In genomic region chr10:88728107-88728763, GRCh38 we compare ENCODE assay signal across 10 cellular contexts. TPM values are rescaled to one million over a fixed set of nuclear protein-coding genes. Genes with fewer than 3 reads are reported as not detected.
A peak's percentile ranks its signal among the peaks of the same experiment; 100 is the strongest.
DNase-seq lines count a peak whose midpoint lies in the region; ATAC-seq lines count a peak whose summit lies in the region.
"Had no signal": no experiment of that assay in that cellular context is flagged by ENCODE, and none has a peak within 500 bp of the region (broad histone marks: within the 10 kb centered on the region; RNA-seq: fewer than 3 reads in every experiment).

No MANE protein-coding gene starts in this region.

- peak overlapping the region; percentile 69 for H3K56ac ChIP-seq in mesendoderm (ENCODE audit: low read length)

- ATAC-seq in GM21786 (IDR thresholded peaks at IDR 0.05; ENCODE audit: unreplicated experiment) = no peak

- H3K23ac ChIP-seq in mesendoderm (ENCODE audit: low read length) = no peak overlapping the region

- peak; percentile 1 for DNase-seq in COLO668 (lab: John Stamatoyannopoulos, UW; ENCODE audit: unreplicated experiment)
- DNase-seq in KBM-7 = peak; percentile 51
- peak; percentile 17 for DNase-seq in activated naive CD4-positive, alpha-beta T cell treated with Interleukin-2 at 50 U/mL for 16 hours
- peak; percentile 92 for DNase-seq in mesendoderm
- no peak for DNase-seq in kidney glomerular epithelial cell (lab: John Stamatoyannopoulos, UW)
- no peak for DNase-seq in NCI-H1105 (lab: John Stamatoyannopoulos, UW)
- DNase-seq in cerebellum (ENCODE audit: low spot score) = no peak
- DNase-seq: hippocampal formation had no signal

- H4K5ac ChIP-seq in mesendoderm (ENCODE audit: low read length) = no peak overlapping the region

- no peak overlapping the region for H3K4ac ChIP-seq in mesendoderm (ENCODE audit: low read depth, low read length)

- H3K36me3 ChIP-seq in mesendoderm (ENCODE audit: control insufficient read depth, insufficient read depth, low read length) = no peaks in the 10 kb centered on the region

- H3K18ac ChIP-seq in mesendoderm (ENCODE audit: low read length) = no peak overlapping the region

- H2BK15ac ChIP-seq in mesendoderm (replicated peaks; ENCODE audit: low read depth) = no peak overlapping the region

- H3K9ac ChIP-seq in mesendoderm (ENCODE audit: low read length) = no peak overlapping the region

- in situ Hi-C loops in KBM-7 (cut with MboI; ENCODE audit: low pct_unique_long_range_greater_than_20kb, low sequenced_read_pairs) = no loop called here

- H3K79me2 ChIP-seq in mesendoderm (ENCODE audit: control insufficient read depth, insufficient read depth, low read length) = no peaks in the 10 kb centered on the region

- WGBS in mesendoderm (ENCODE audit: extremely low coverage, insufficient coverage, low lambda C conversion rate) = no CpG with 5 or more reads among the region's 30 CpGs

- no peak overlapping the region for H2BK120ac ChIP-seq in mesendoderm (ENCODE audit: low read depth, low read length)

- H3K4me3 ChIP-seq in mesendoderm (ENCODE audit: low read length) = no peak overlapping the region

- H3K79me1 ChIP-seq in mesendoderm (ENCODE audit: low read length) = no peaks in the 10 kb centered on the region

- H3K4me2 ChIP-seq in mesendoderm (ENCODE audit: low read length) = no peak overlapping the region

- H2AK5ac ChIP-seq in mesendoderm (ENCODE audit: low read length) = no peak overlapping the region

- no peak overlapping the region for H2BK5ac ChIP-seq in mesendoderm (ENCODE audit: low read length)

- no peaks in the 10 kb centered on the region for H3K27me3 ChIP-seq in mesendoderm (ENCODE audit: insufficient read depth, low read length, poor library complexity)

- no peak overlapping the region for H3K27ac ChIP-seq in mesendoderm (ENCODE audit: low read depth, low read length)

- no peak overlapping the region for H4K8ac ChIP-seq in mesendoderm (ENCODE audit: low read depth, low read length)

- H3K4me1 ChIP-seq in mesendoderm (ENCODE audit: control insufficient read depth, low read depth, low read length) = no peaks in the 10 kb centered on the region

RNA-seq across cellular contexts. Expression of gene LIPK, which starts 22.2 kb away (rescaled TPM):
- not detected for polyA plus RNA-seq in mesendoderm (2013, experiment 1 of 2)
- polyA plus RNA-seq in mesendoderm (2013, experiment 2 of 2) = not detected
- not detected for total RNA-seq in cerebellum
- total RNA-seq: T-helper 2 cell treated with Interferon-gamma antibody and Interleukin-4, amounts not matched to agents 100 ng/mL and 5 ng/mL, for 36 hours had no signal

RNA-seq across cellular contexts. Expression of gene LIPN, which starts 31.6 kb away (rescaled TPM):
- not detected for polyA plus RNA-seq in mesendoderm (2013, experiment 1 of 2)
- not detected for polyA plus RNA-seq in mesendoderm (2013, experiment 2 of 2)
- not detected for total RNA-seq in cerebellum
- total RNA-seq: T-helper 2 cell treated with Interferon-gamma antibody and Interleukin-4, amounts not matched to agents 100 ng/mL and 5 ng/mL, for 36 hours had no signal

Comparison
In these comparisons a context has a peak if more than half of its experiments do, and no peak if none do; other contexts are left out.
1. DNase-seq: peak in COLO668 (single experiment), KBM-7 (single experiment), activated naive CD4-positive, alpha-beta T cell treated with Interleukin-2 at 50 U/mL for 16 hours (single experiment) and mesendoderm (single experiment); none in kidney glomerular epithelial cell (single experiment), NCI-H1105 (single experiment) and cerebellum (single experiment).